In genomic region chr7:90173127-90173844, GRCh38 we compare ENCODE assay signal across 11 cellular contexts. TPM values are rescaled to one million over a fixed set of nuclear protein-coding genes. Genes with fewer than 3 reads are reported as not detected.
A peak's percentile ranks its signal among the peaks of the same experiment; 100 is the strongest.
DNase-seq lines count a peak whose midpoint lies in the region; ATAC-seq, FAIRE-seq and TF ChIP-seq lines count a peak whose summit lies in the region.
"Had no signal": no experiment of that assay in that cellular context is flagged by ENCODE, and none has a peak within 500 bp of the region (broad histone marks: within the 10 kb centered on the region; RNA-seq: fewer than 3 reads in every experiment).

No MANE protein-coding gene starts in this region.

- H3K27ac ChIP-seq in foreskin keratinocyte, result no peak overlapping the region
- H3K27ac ChIP-seq: BLaER1 had no signal

- peaks cover 7% of the 10 kb centered on the region for H3K4me1 ChIP-seq in foreskin keratinocyte
- H3K4me1 ChIP-seq: BLaER1 had no signal

- peak; percentile 84 for FAIRE-seq in RCC 7860 (lab: Jason Lieb, UNC)
- FAIRE-seq: keratinocyte had no signal

- H3K9me3 ChIP-seq in MG63, result peaks cover 3% of the 10 kb centered on the region; the same call in 1 of the 2 replicates

- no peaks in the 10 kb centered on the region for H3K27me3 ChIP-seq in foreskin keratinocyte
- H3K27me3 ChIP-seq in MG63, result no peaks in the 10 kb centered on the region
- H3K27me3 ChIP-seq: BLaER1 had no signal

- ATAC-seq in GM19372 (IDR thresholded peaks at IDR 0.05; ENCODE audit: low read depth, unreplicated experiment), result peak; percentile 95
- ATAC-seq in HG03045 (IDR thresholded peaks at IDR 0.05; ENCODE audit: unreplicated experiment), result peak; percentile 76
- ATAC-seq in foreskin keratinocyte, result no peak
- ATAC-seq: T-helper 17 cell had no signal

- DNase-seq in ACHN, result peak; percentile 44
- DNase-seq in RCC 7860 (ENCODE audit: low spot score), result peak; percentile 66
- no peak for DNase-seq in foreskin keratinocyte
- DNase-seq in MG63, result no peak
- DNase-seq in COR-L47 (lab: John Stamatoyannopoulos, UW), result no peak
- no peak for DNase-seq in NCI-H2107 (lab: John Stamatoyannopoulos, UW)
- DNase-seq: T-helper 17 cell had no signal

- H3K36me3 ChIP-seq in MG63, result no peaks in the 10 kb centered on the region
- H3K36me3 ChIP-seq: BLaER1 had no signal

- no peak overlapping the region for H3K4me3 ChIP-seq in MG63
- H3K4me3 ChIP-seq: BLaER1 had no signal

- no peak for TF ChIP-seq CTCF in foreskin keratinocyte (conservative IDR thresholded peaks at IDR 0.05)

- in situ Hi-C loops in ACHN (cut with HindIII; ENCODE audit: low pct_ligation_motif_present, low pct_unique_long_range_greater_than_20kb, low sequenced_read_pairs), result no loop called here

RNA-seq across cellular contexts. Expression of gene STEAP1, which starts 19.0 kb away (rescaled TPM):
- total RNA-seq in foreskin keratinocyte, result 18.6 and 23.4 TPM in 2 replicates
- 18.1 and 21.2 TPM in 2 replicates for polyA plus RNA-seq in foreskin keratinocyte
- total RNA-seq in MG63 (2014; rRNA removed; shearing (Covaris generic); ENCODE audit: low replicate concordance), result 30.1 and 80.7 TPM in 2 replicates
- total RNA-seq: T-helper 17 cell had no signal

RNA-seq across cellular contexts. Expression of gene STEAP2, which starts 38.3 kb away (rescaled TPM):
- 5.1 and 6.1 TPM in 2 replicates for total RNA-seq in foreskin keratinocyte
- 1.8 and 1.9 TPM in 2 replicates for polyA plus RNA-seq in foreskin keratinocyte
- 1.2 and 2.0 TPM in 2 replicates for total RNA-seq in MG63 (2014; rRNA removed; shearing (Covaris generic); ENCODE audit: low replicate concordance)
- total RNA-seq: T-helper 17 cell had no signal

Comparison
In these comparisons a context has a peak if more than half of its experiments do, and no peak if none do; other contexts are left out.
1. DNase-seq: peak in ACHN (single experiment) and RCC 7860 (single experiment); none in foreskin keratinocyte (0 of 2), MG63 (single experiment), COR-L47 (single experiment) and NCI-H2107 (single experiment).